Comparison of ENCODE assay signal across 11 cellular contexts in genomic region chr3:150083653-150084037, GRCh38.
DNase-seq lines count a peak whose midpoint lies in the region; ATAC-seq and TF ChIP-seq lines count a peak whose summit lies in the region.
"Had no signal": no experiment of that assay in that cellular context is flagged by ENCODE, and none has a peak within 500 bp of the region (broad histone marks: within the 10 kb centered on the region; RNA-seq: fewer than 3 reads in every experiment).

No MANE protein-coding gene starts in this region.

- in situ Hi-C loops in mammary epithelial cell (cut with MboI; ENCODE audit: low sequenced_read_pairs in 2 of 2) (no loop called here), HAP-1 (cut with MboI; ENCODE audit: low sequenced_read_pairs) (no loop called here)

- no peak for ATAC-seq in Right ventricle myocardium superior (ENCODE audit: poor library complexity)

- no peak overlapping the region for H3K27ac Mint-ChIP-seq in glutamatergic neuron (ENCODE audit: unreplicated experiment)

- H4K20me1 ChIP-seq in mammary epithelial cell (ENCODE audit: insufficient read depth, low read length) = no peaks in the 10 kb centered on the region

- BruUV-seq in mammary epithelial cell (replicated peaks; lab: Mats Ljungman, UMichigan) = no TSS peak

- peaks cover 2% of the 10 kb centered on the region for H3K27me3 Mint-ChIP-seq in glutamatergic neuron (ENCODE audit: unreplicated experiment)

- H3K27me3 ChIP-seq in left ventricle myocardium inferior (ENCODE audit: low read depth) (no peaks in the 10 kb centered on the region), mammary epithelial cell (ENCODE audit: insufficient read depth, low read length) (no peaks in the 10 kb centered on the region), muscle layer of duodenum (ENCODE audit: low read depth, low read length) (no peaks in the 10 kb centered on the region), HAP-1 (ENCODE audit: low read depth) (no peaks in the 10 kb centered on the region)
- H3K27me3 ChIP-seq: upper lobe of left lung had no signal

- dilution Hi-C loops in mammary epithelial cell (cut with HindIII; ENCODE audit: low sequenced_read_pairs) = no loop called here

- H3K36me3 ChIP-seq in left ventricle myocardium inferior (no peaks in the 10 kb centered on the region), mammary epithelial cell (ENCODE audit: insufficient read depth, low read length) (no peaks in the 10 kb centered on the region), muscle layer of duodenum (ENCODE audit: control insufficient read depth in 1 of 2, insufficient read depth in 2 of 2, low read length in 2 of 2) (no peaks in the 10 kb centered on the region), HAP-1 (replicated peaks) (no peaks in the 10 kb centered on the region)
- H3K36me3 ChIP-seq: upper lobe of left lung had no signal

- H3K9ac ChIP-seq in mammary epithelial cell (ENCODE audit: insufficient read depth, low read length) = no peak overlapping the region

- peak overlapping the region; percentile 77 for H2AFZ ChIP-seq in mammary epithelial cell (ENCODE audit: low read depth, low read length)

- H3K9me3 Mint-ChIP-seq in glutamatergic neuron (ENCODE audit: unreplicated experiment) = peaks cover 7% of the 10 kb centered on the region

- no peaks in the 10 kb centered on the region for H3K9me3 ChIP-seq in left ventricle myocardium inferior (replicated peaks)
- no peaks in the 10 kb centered on the region for H3K9me3 ChIP-seq in mammary epithelial cell (replicated peaks; ENCODE audit: insufficient read depth, low read length)
- no peaks in the 10 kb centered on the region for H3K9me3 ChIP-seq in muscle layer of duodenum (ENCODE audit: control insufficient read depth in 1 of 2, low read length in 2 of 2)
- no peaks in the 10 kb centered on the region for H3K9me3 ChIP-seq in HAP-1
- H3K9me3 ChIP-seq: upper lobe of left lung had no signal

- H3K4me3 ChIP-seq in left ventricle myocardium inferior = peak overlapping the region; percentile 49
- peak overlapping the region in 2 of 3 experiments; percentile 26 to 27 for H3K4me3 ChIP-seq in mammary epithelial cell (replicated peaks in 1 of 3; ENCODE audit: insufficient read depth in 1 of 3, low read depth in 2 of 3, low read length in 3 of 3)
- peak overlapping the region; percentile 45 to 49 for H3K4me3 ChIP-seq in muscle layer of duodenum (ENCODE audit: low read depth in 1 of 2, low read length in 2 of 2)
- no peak overlapping the region for H3K4me3 ChIP-seq in HAP-1

- CTCF ChIA-PET in mammary epithelial cell (lab: Charles Lee; ENCODE audit: low non-redundant PET) = no interaction called here

- H3K4me2 ChIP-seq in mammary epithelial cell (ENCODE audit: insufficient read depth, low read depth, low read length) = peak overlapping the region; percentile 69

- DNase-seq in left ventricle myocardium inferior = no peak
- no peak for DNase-seq in Right ventricle myocardium superior
- DNase-seq in mammary epithelial cell = no peak
- DNase-seq in NCI-H2107 treated with DMSO at 0.1 percent for 48 hours (lab: John Stamatoyannopoulos, UW; ENCODE audit: unreplicated experiment) = no peak
- DNase-seq in glutamatergic neuron = no peak
- no peak for DNase-seq in erythroblast (lab: John Stamatoyannopoulos, UW)
- DNase-seq in HAP-1 (ENCODE audit: low spot score in 2 of 2) = no peak
- DNase-seq: C1 segment of cervical spinal cord; stimulated activated CD4-positive, alpha-beta T cell treated with anti-CD3 and anti-CD28 coated beads, Interleukin-4, amount 100 ng/mL, for 1 hour; upper lobe of left lung had no signal

- peaks cover 40% of the 10 kb centered on the region for H3K4me1 ChIP-seq in left ventricle myocardium inferior
- H3K4me1 ChIP-seq in mammary epithelial cell (ENCODE audit: insufficient read depth, low read length) = peaks cover 42% of the 10 kb centered on the region
- peaks cover 0 to 13% of the 10 kb centered on the region in 2 donors for H3K4me1 ChIP-seq in muscle layer of duodenum (ENCODE audit: control insufficient read depth in 1 of 2, insufficient read depth in 2 of 2, low read length in 2 of 2)
- H3K4me1 ChIP-seq in HAP-1 = no peaks in the 10 kb centered on the region

- intact Hi-C loops in left ventricle myocardium inferior (cut with micrococcal nuclease) = no loop called here
- intact Hi-C loops in Right ventricle myocardium superior (cut with DNase I) = no loop called here
- intact Hi-C loops in mammary epithelial cell (cut with micrococcal nuclease) = loop anchor here (5.0 kb wide), 1 partner anchor 64 kb away; no protein-coding TSS in a partner anchor

- no peaks in the 10 kb centered on the region for H3K79me2 ChIP-seq in mammary epithelial cell (ENCODE audit: insufficient read depth, low read length)

- TF ChIP-seq CTCF in left ventricle myocardium inferior (IDR thresholded peaks at IDR 0.05; ENCODE audit: borderline replicate concordance) (no peak), mammary epithelial cell (conservative IDR thresholded peaks at IDR 0.05 in 1 of 2, IDR thresholded peaks at IDR 0.05 in 1 of 2; ENCODE audit: extremely low read depth in 1 of 2, insufficient read depth in 1 of 2, low read depth in 1 of 2, low read length in 2 of 2) (no peak), glutamatergic neuron (IDR thresholded peaks at IDR 0.05; ENCODE audit: partially characterized antibody, unreplicated experiment) (no peak)

- no peak for TF ChIP-seq POLR2A in erythroblast (IDR thresholded peaks at IDR 0.05; ENCODE audit: low read length)

- WGBS in mammary epithelial cell (ENCODE audit: low coverage, missing lambda C conversion rate) = 16% methylated on average over 8 of the region's 8 CpGs

- peaks cover 19% of the 10 kb centered on the region for H3K4me1 Mint-ChIP-seq in glutamatergic neuron (ENCODE audit: low read depth, unreplicated experiment)

- H3K4me3 Mint-ChIP-seq in glutamatergic neuron (ENCODE audit: unreplicated experiment) = no peak overlapping the region

- H3K27ac ChIP-seq in left ventricle myocardium inferior (replicated peaks) (no peak overlapping the region), mammary epithelial cell (ENCODE audit: insufficient read depth, low read depth, low read length) (no peak overlapping the region), muscle layer of duodenum (ENCODE audit: low read length) (peak overlapping the region; percentile 31)
- H3K27ac ChIP-seq: upper lobe of left lung had no signal

- no peaks in the 10 kb centered on the region for H3K36me3 Mint-ChIP-seq in glutamatergic neuron (ENCODE audit: unreplicated experiment)
